25 cellular contexts compared by ENCODE assay signal in the genomic region with DNA sequence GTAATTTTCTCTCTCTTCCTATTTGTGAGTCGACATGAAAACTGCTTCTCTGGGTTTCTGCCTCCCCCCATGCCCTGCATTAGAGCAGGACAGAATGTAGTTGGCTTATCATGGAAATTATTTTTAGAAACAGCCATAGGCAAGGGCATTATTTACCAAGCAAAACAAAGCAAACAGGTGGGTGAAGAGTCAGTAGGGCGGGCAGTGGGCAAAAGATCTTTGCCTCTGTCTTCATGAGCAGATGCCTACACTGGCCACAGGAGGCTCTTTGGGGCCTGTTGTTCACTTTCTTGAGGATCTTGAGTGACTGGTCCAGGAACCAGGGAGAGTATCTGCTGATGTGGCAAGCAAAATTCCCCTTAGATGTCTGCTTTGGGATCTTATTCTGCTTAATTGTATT. TPM values are rescaled to one million over a fixed set of nuclear protein-coding genes. Genes with fewer than 3 reads are reported as not detected.
"Had no signal": no experiment of that assay in that cellular context is flagged by ENCODE, and none has a peak within 500 bp of the region (broad histone marks: within the 10 kb centered on the region; RNA-seq: fewer than 3 reads in every experiment).

No MANE protein-coding gene starts in this region.

- DNase-seq: colonic mucosa; effector CD4-positive, alpha-beta T cell; heart right ventricle; hypothalamus; kidney glomerular epithelial cell; mesendoderm; naive B cell; occipital lobe; right lobe of liver; spleen; stimulated activated CD4-positive, alpha-beta T cell treated with anti-CD3 and anti-CD28 coated beads, Interleukin-15, amount 100 ng/mL, for 24 hours; stimulated activated CD4-positive, alpha-beta T cell treated with anti-CD3 and anti-CD28 coated beads, Interleukin-1b, Interleukin-23, amount 100 ng/mL, for 48 hours; stimulated activated CD4-positive, alpha-beta T cell treated with anti-CD3 and anti-CD28 coated beads, Interleukin-4, amount 100 ng/mL, for 4 hours; stimulated activated naive CD4-positive, alpha-beta T cell; trophoblast cell had no signal

- H3K79me2 ChIP-seq: parathyroid adenoma had no signal

- H3K27ac ChIP-seq: colonic mucosa, heart right ventricle, parathyroid adenoma, prostate gland, right lobe of liver, spleen had no signal

- H3K9me3 Mint-ChIP-seq: nephron had no signal

- H3K4me1 ChIP-seq: colonic mucosa, heart right ventricle, parathyroid adenoma, prostate gland, right lobe of liver, spleen had no signal

- H3K27ac Mint-ChIP-seq: nephron had no signal

- H3K27me3 ChIP-seq: colonic mucosa, heart right ventricle, right lobe of liver had no signal

- H3K27me3 Mint-ChIP-seq: naive B cell had no signal

- H3K4me1 Mint-ChIP-seq: nephron had no signal

- H3K9ac ChIP-seq: parathyroid adenoma had no signal

- H3K9me3 ChIP-seq: colonic mucosa, prostate gland, right lobe of liver had no signal

- H2AFZ ChIP-seq: parathyroid adenoma had no signal

- H3K4me3 ChIP-seq: colonic mucosa, heart right ventricle, prostate gland, right lobe of liver, spleen had no signal

- H3K36me3 ChIP-seq: colonic mucosa, heart right ventricle, prostate gland, right lobe of liver had no signal

- H3K4me3 Mint-ChIP-seq: naive B cell, nephron had no signal

RNA-seq across cellular contexts. Expression of a gene that starts 42.5 kb away (rescaled TPM):
- total RNA-seq: colonic mucosa, dermis microvascular lymphatic vessel endothelial cell, fibroblast of lung, heart right ventricle, liver, lung microvascular endothelial cell, occipital lobe, renal cortical epithelial cell, skeletal muscle tissue, spleen, urinary bladder had no signal
